In genomic region chr16:73059779-73060178, GRCh38 we compare ENCODE assay signal across 11 cellular contexts. TPM values are rescaled to one million over a fixed set of nuclear protein-coding genes. Genes with fewer than 3 reads are reported as not detected.
DNase-seq lines count a peak whose midpoint lies in the region; ATAC-seq and TF ChIP-seq lines count a peak whose summit lies in the region.
"Had no signal": no experiment of that assay in that cellular context is flagged by ENCODE, and none has a peak within 500 bp of the region (broad histone marks: within the 10 kb centered on the region; RNA-seq: fewer than 3 reads in every experiment).

No MANE protein-coding gene starts in this region.

- TF ChIP-seq CTCF in heart left ventricle (IDR thresholded peaks at IDR 0.05) (no peak), brain microvascular endothelial cell (IDR thresholded peaks at IDR 0.05; ENCODE audit: low read depth, low read length, missing control alignments) (no peak), mesothelial cell of epicardium (IDR thresholded peaks at IDR 0.05; ENCODE audit: unreplicated experiment) (no peak), upper lobe of right lung (IDR thresholded peaks at IDR 0.05) (no peak), body of pancreas (IDR thresholded peaks at IDR 0.05) (no peak)

- peaks cover 47% of the 10 kb centered on the region for H3K4me1 Mint-ChIP-seq in mesothelial cell of epicardium

- WGBS in heart left ventricle, 4 donors, result 42 to 66% (median 58%) methylated on average over 3 of the region's 3 CpGs
- 52 to 57% methylated on average over 3 of the region's 3 CpGs for WGBS in body of pancreas, 2 donors

- H3K27ac ChIP-seq in heart left ventricle (peak overlapping the region; percentile 27 to 96 (median 86)), brain microvascular endothelial cell (peak overlapping the region; percentile 97), upper lobe of right lung (peak overlapping the region; percentile 73), body of pancreas (peak overlapping the region in 1 of 4 donors; percentile 96)

- peak overlapping the region; percentile 95 for H3K27ac Mint-ChIP-seq in mesothelial cell of epicardium
- H3K27ac Mint-ChIP-seq: CD4-positive, CD25-positive, alpha-beta regulatory T cell had no signal

- H3K36me3 ChIP-seq in heart left ventricle (no peaks in the 10 kb centered on the region), brain microvascular endothelial cell (replicated peaks) (no peaks in the 10 kb centered on the region), upper lobe of right lung (no peaks in the 10 kb centered on the region), body of pancreas (replicated peaks in 1 of 2; ENCODE audit: insufficient read depth in 1 of 2, low read depth in 2 of 2) (no peaks in the 10 kb centered on the region)

- intact Hi-C loops in heart left ventricle (cut with DNase I), result loop anchor here in 6 of 10 donors (5.0 to 10.0 kb wide), 5 partner anchors 115 to 227 kb away; no protein-coding TSS in a partner anchor
- intact Hi-C loops in Right ventricle myocardium superior (cut with DNase I), result loop anchor here (10.0 kb wide), 1 partner anchor 115 kb away; no protein-coding TSS in a partner anchor
- intact Hi-C loops in upper lobe of right lung (cut with DNase I), result loop anchor here (10.0 kb wide), 1 partner anchor 115 kb away; no protein-coding TSS in a partner anchor
- intact Hi-C loops in body of pancreas (cut with DNase I), result no loop called here

- H3K4me3 Mint-ChIP-seq in mesothelial cell of epicardium, result peak overlapping the region; percentile 91

- peaks cover 0 to 21% (median 13%) of the 10 kb centered on the region in 9 donors for H3K27me3 ChIP-seq in heart left ventricle
- no peaks in the 10 kb centered on the region for H3K27me3 ChIP-seq in brain microvascular endothelial cell (replicated peaks)
- peaks cover 24% of the 10 kb centered on the region for H3K27me3 ChIP-seq in upper lobe of right lung
- H3K27me3 ChIP-seq in body of pancreas, result peaks cover 0 to 5% of the 10 kb centered on the region in 2 donors

- H3K4me1 ChIP-seq in heart left ventricle (peaks cover 0 to 56% (median 19%) of the 10 kb centered on the region in 12 donors), upper lobe of right lung (peaks cover 25% of the 10 kb centered on the region), body of pancreas (peaks cover 33% of the 10 kb centered on the region)

- H3K4me3 ChIP-seq in heart left ventricle (peak overlapping the region in 10 of 12 donors; percentile 57 to 94 (median 78)), brain microvascular endothelial cell (ENCODE audit: low read depth, low read length) (peak overlapping the region; percentile 68), upper lobe of right lung (peak overlapping the region; percentile 71), body of pancreas (no peak overlapping the region)

- no peaks in the 10 kb centered on the region for H3K9me3 Mint-ChIP-seq in mesothelial cell of epicardium

- peaks cover 44% of the 10 kb centered on the region for H3K27me3 Mint-ChIP-seq in mesothelial cell of epicardium (ENCODE audit: low read depth)

- in situ Hi-C loops in brain microvascular endothelial cell (cut with HindIII; ENCODE audit: low pct_ligation_motif_present, low sequenced_read_pairs), result no loop called here

- H3K9me3 ChIP-seq in heart left ventricle (no peaks in the 10 kb centered on the region), upper lobe of right lung (no peaks in the 10 kb centered on the region), body of pancreas (no peaks in the 10 kb centered on the region)

- no peak for ATAC-seq in heart left ventricle
- no peak for ATAC-seq in Right ventricle myocardium superior (ENCODE audit: poor library complexity)
- no peak for ATAC-seq in upper lobe of right lung
- ATAC-seq in HG02623 (IDR thresholded peaks at IDR 0.05; ENCODE audit: unreplicated experiment), result no peak
- ATAC-seq in body of pancreas, result no peak

- DNase-seq in heart left ventricle, result no peak
- no peak for DNase-seq in Right ventricle myocardium superior
- no peak for DNase-seq in brain microvascular endothelial cell
- no peak for DNase-seq in mesothelial cell of epicardium (ENCODE audit: low spot score in 2 of 2, unreplicated experiment in 2 of 2)
- DNase-seq in upper lobe of right lung, result no peak
- DNase-seq in body of pancreas, result no peak
- no peak for DNase-seq in stimulated activated CD4-positive, alpha-beta T cell treated with anti-CD3 and anti-CD28 coated beads, Interleukin-2, amount 100 ng/mL, for 48 hours
- DNase-seq: CD4-positive, CD25-positive, alpha-beta regulatory T cell; central memory CD4-positive, alpha-beta T cell; NCI-H2171 had no signal

- TF ChIP-seq POLR2A in heart left ventricle (IDR thresholded peaks at IDR 0.05) (no peak), body of pancreas (IDR thresholded peaks at IDR 0.05) (no peak)

- H3K36me3 Mint-ChIP-seq in mesothelial cell of epicardium, result no peaks in the 10 kb centered on the region
- H3K36me3 Mint-ChIP-seq: CD4-positive, CD25-positive, alpha-beta regulatory T cell had no signal

RNA-seq across cellular contexts. Expression of gene ZFHX3, which starts 11.9 kb away (rescaled TPM):
- total RNA-seq in heart left ventricle (10 to 100 TPM in 6 of 9 donors, 1 to 10 TPM in 3; 7.8 to 21.6 (median 14.5) TPM), Right ventricle myocardium superior (8.3 TPM), mesothelial cell of epicardium (63.8 to 68.1 TPM (median 67.1 TPM) in 3 replicates), upper lobe of right lung (29.0 TPM), body of pancreas (10 to 100 TPM; 22.4 to 24.6 TPM)
- polyA plus RNA-seq in heart left ventricle, result 1 to 10 TPM; 3.8 to 4.0 TPM

Comparison
In these comparisons a context has a peak if more than half of its experiments do, and no peak if none do; other contexts are left out.
1. H3K4me3 ChIP-seq: peak in heart left ventricle (10 of 12), brain microvascular endothelial cell (single experiment) and upper lobe of right lung (single experiment); none in body of pancreas (0 of 2).